Comparison of ENCODE assay signal across 2 cellular contexts in genomic region chr10:75681334-75681733, GRCh38.
TF ChIP-seq lines count a peak whose summit lies in the region.

No MANE protein-coding gene starts in this region.

TF ChIP-seq in H1, 55 proteins besides CTCF, POLR2A, EP300 and RAD21:
- TF ChIP-seq TEAD4 (IDR thresholded peaks at IDR 0.05; ENCODE audit: low read depth, low read length) (no peak), CBX8 (IDR thresholded peaks at IDR 0.05; ENCODE audit: borderline replicate concordance, low read depth, low read length) (no peak), NANOG (IDR thresholded peaks at IDR 0.05; ENCODE audit: insufficient read depth, low read depth, low read length, poor library complexity, severe bottlenecking) (no peak), SUZ12 (IDR thresholded peaks at IDR 0.05; ENCODE audit: low read length) (no peak), SP2 (IDR thresholded peaks at IDR 0.05; ENCODE audit: low read length) (no peak), SIN3A (conservative IDR thresholded peaks at IDR 0.05 in 1 of 2, IDR thresholded peaks at IDR 0.05 in 1 of 2; ENCODE audit: low read depth in 1 of 2, low read length in 2 of 2) (no peak), SRF (IDR thresholded peaks at IDR 0.05; ENCODE audit: low read depth, low read length) (no peak), FOSL1 (IDR thresholded peaks at IDR 0.05; ENCODE audit: insufficient read depth, low read depth, low read length) (no peak), SAP30 (IDR thresholded peaks at IDR 0.05; ENCODE audit: insufficient read depth, insufficient replicate concordance, low read length) (no peak)
TF ChIP-seq in H1: peak in this region for 0.

TF ChIP-seq in HepG2, 621 proteins besides CTCF, POLR2A, EP300 and RAD21:
- TF ChIP-seq BCL3 (CRISPR knock-in tag; IDR thresholded peaks at IDR 0.05) (no peak), ZNF687 (CRISPR knock-in tag; IDR thresholded peaks at IDR 0.05) (0 out of 2 replicates have a peak, but pooled peaks have one; percentile 26), NR2F1 (CRISPR knock-in tag; IDR thresholded peaks at IDR 0.05) (0 out of 4 replicates have a peak, but pooled peaks of 1 of the 2 experiments have one; percentile 6)
